Comparison of ENCODE assay signal across 1 cellular context in the genomic region with DNA sequence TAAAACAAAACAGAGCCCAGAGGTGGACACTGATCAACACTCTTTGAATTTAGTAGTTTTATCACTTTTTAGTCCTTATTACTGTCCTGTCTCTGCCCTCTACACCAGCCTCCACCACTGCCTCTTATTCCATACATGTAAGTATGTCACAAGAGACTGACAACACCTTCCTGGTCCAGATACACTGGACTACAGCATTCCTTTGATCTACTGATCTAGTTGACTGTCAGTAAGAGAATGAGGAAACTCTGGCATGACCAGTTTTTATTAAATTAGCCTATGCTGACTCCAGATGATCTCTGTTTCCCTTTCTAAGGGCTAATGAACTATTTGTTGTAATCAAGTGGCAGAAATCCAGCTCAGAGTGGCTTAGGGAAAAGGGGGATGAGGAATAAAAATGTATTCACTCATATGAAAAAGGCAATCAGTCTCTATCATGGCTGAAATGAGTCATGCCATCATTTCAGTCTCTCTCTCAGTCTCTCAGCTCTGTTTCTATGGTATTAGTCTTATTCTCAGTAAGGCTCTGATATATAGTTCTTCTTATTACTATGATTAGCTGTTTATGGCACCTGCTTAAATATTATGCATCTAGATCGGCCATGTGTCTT.
A peak's percentile ranks its signal among the peaks of the same experiment; 100 is the strongest.
TF ChIP-seq lines count a peak whose summit lies in the region.

No MANE protein-coding gene starts in this region.

TF ChIP-seq in GM12878, 131 proteins besides CTCF, POLR2A, EP300 and RAD21:
- TF ChIP-seq JUNB (IDR thresholded peaks at IDR 0.05): peak; percentile 60
- TF ChIP-seq SIX5 (IDR thresholded peaks at IDR 0.05; ENCODE audit: low read depth, low read length, severe bottlenecking): no peak
